In genomic region chr4:185542626-185543336, GRCh38 we compare ENCODE assay signal across 1 cellular context.
TF ChIP-seq lines count a peak whose summit lies in the region.

No MANE protein-coding gene starts in this region.

TF ChIP-seq in WTC11, 78 proteins besides CTCF, POLR2A, EP300 and RAD21 (continued from another document):
- TF ChIP-seq MLX (CRISPR knock-in tag; IDR thresholded peaks at IDR 0.05) (no peak), ELF4 (CRISPR knock-in tag; IDR thresholded peaks at IDR 0.05; ENCODE audit: low read depth) (no peak), ZNF232 (CRISPR knock-in tag; IDR thresholded peaks at IDR 0.05) (no peak), ZNF281 (CRISPR knock-in tag; IDR thresholded peaks at IDR 0.05) (no peak), KAT7 (CRISPR knock-in tag; IDR thresholded peaks at IDR 0.05; ENCODE audit: borderline replicate concordance) (no peak)
